8 cellular contexts compared by ENCODE assay signal in the genomic region with DNA sequence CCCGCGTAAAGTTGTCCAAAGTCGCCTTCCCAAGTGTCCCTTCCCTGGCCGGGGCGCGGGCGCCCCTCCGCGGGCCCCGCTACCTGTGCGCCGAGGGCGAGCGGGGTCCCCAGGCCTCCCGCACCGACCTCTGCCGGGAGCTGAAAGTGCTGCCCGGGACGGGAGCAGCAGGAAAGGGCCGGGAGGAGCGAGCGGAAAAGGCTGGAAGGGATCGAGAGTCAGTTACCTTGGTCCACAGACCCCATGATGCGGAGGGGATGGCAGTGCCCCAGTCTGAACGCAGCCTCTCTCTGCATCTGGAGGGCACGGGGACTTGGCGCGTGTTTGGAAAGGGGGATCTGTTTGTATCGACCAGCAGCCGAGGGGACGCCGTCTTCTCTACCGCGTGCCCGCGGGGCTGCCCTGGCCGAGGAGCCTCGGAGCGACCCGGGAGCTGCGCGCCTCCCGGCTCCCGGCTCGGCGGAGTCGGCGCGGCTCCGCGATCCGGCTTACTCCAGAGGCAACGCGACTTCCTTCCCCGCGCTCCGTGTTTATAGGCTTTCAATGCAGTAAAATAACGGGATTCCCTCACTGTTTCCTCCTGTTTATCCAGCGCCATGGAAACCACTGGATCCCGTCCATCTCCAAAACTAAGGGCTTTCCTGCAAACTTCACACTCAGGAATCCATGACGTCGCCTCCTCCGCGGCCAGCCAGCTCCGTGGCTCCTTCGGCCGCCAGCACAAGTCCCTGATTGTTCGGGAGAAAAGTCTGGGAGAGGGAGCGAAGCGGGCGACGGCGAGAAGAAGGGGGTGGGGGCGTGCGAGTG. TPM values are rescaled to one million over a fixed set of nuclear protein-coding genes. Genes with fewer than 3 reads are reported as not detected.
DNase-seq lines count a peak whose midpoint lies in the region; ATAC-seq and TF ChIP-seq lines count a peak whose summit lies in the region.

No MANE protein-coding gene starts in this region.

- H4K91ac ChIP-seq in IMR-90 (ENCODE audit: insufficient read depth, low read depth, low read length) (no peak overlapping the region), mesenchymal stem cell (ENCODE audit: low read length) (no peak overlapping the region)

- WGBS in IMR-90 (ENCODE audit: extremely low coverage in 2 of 2, insufficient read length in 1 of 2), 2 experiments: 1% methylated on average over 28 of the region's 75 CpGs; no CpG with 5 or more reads in 1 of the 2 experiments
- 1% methylated on average over 70 of the region's 75 CpGs for WGBS in mesenchymal stem cell

- H2BK20ac ChIP-seq in IMR-90 (ENCODE audit: low read depth, low read length): 0 out of 2 replicates have a peak overlapping the region, but pooled peaks have one; percentile 6

- no peaks in the 10 kb centered on the region for H3K27me3 ChIP-seq in IMR-90 (ENCODE audit: control insufficient read depth, insufficient read depth, low read length)
- H3K27me3 ChIP-seq in mesenchymal stem cell (ENCODE audit: control insufficient read depth in 1 of 2, insufficient read depth in 1 of 2, low read length in 2 of 2): peaks cover 22 to 23% of the 10 kb centered on the region in 2 experiments
- peaks cover 96% of the 10 kb centered on the region for H3K27me3 ChIP-seq in WERI-Rb-1 (ENCODE audit: insufficient read depth, low read depth, severe bottlenecking)

- TF ChIP-seq POLR2A in IMR-90 (IDR thresholded peaks at IDR 0.05; ENCODE audit: low read depth, low read length): peak; percentile 97

- H3K14ac ChIP-seq in IMR-90 (replicated peaks; ENCODE audit: low read depth, low read length): no peak overlapping the region
- H3K14ac ChIP-seq in mesenchymal stem cell (ENCODE audit: low read length in 2 of 2): no peak overlapping the region

- H3K4me3 Mint-ChIP-seq in Calu3 (ENCODE audit: low read depth, unreplicated experiment): peak overlapping the region; percentile 63
- peak overlapping the region; percentile 49 for H3K4me3 Mint-ChIP-seq in activated CD4-positive, alpha-beta memory T cell treated with anti-CD3 and anti-CD28 coated beads for 36 hours

- H3K4me1 Mint-ChIP-seq in Calu3 (ENCODE audit: low read depth, unreplicated experiment): peaks cover 31% of the 10 kb centered on the region
- peaks cover 20% of the 10 kb centered on the region for H3K4me1 Mint-ChIP-seq in activated CD4-positive, alpha-beta memory T cell treated with anti-CD3 and anti-CD28 coated beads for 36 hours (ENCODE audit: low read depth)

- H2AK9ac ChIP-seq in IMR-90 (replicated peaks; ENCODE audit: low read depth, low read length, poor library complexity): no peak overlapping the region

- TF ChIP-seq CTCF in Calu3 (IDR thresholded peaks at IDR 0.05; ENCODE audit: unreplicated experiment) (no peak), IMR-90 (conservative IDR thresholded peaks at IDR 0.05; ENCODE audit: low read depth, low read length) (peak; percentile 16; the same call in 1 of the 2 replicates), epithelial cell of esophagus (IDR thresholded peaks at IDR 0.05; ENCODE audit: insufficient read depth, low read depth, low read length, missing control alignments) (no peak), WERI-Rb-1 (IDR thresholded peaks at IDR 0.05; ENCODE audit: low read depth, low read length) (no peak)

- H3K4ac ChIP-seq in IMR-90 (ENCODE audit: low read depth, low read length) (peak overlapping the region; percentile 12), mesenchymal stem cell (ENCODE audit: low read depth in 1 of 2, low read length in 2 of 2) (peak overlapping the region in 1 of 2 experiments; percentile 61)

- no peak overlapping the region for H3K18ac ChIP-seq in IMR-90 (ENCODE audit: low read depth, low read length)
- peak overlapping the region; percentile 34 to 58 for H3K18ac ChIP-seq in mesenchymal stem cell (ENCODE audit: low read depth in 1 of 2, low read length in 2 of 2)

- no peaks in the 10 kb centered on the region for H3K9me3 ChIP-seq in IMR-90 (ENCODE audit: control insufficient read depth, insufficient read depth, low read length)
- no peaks in the 10 kb centered on the region for H3K9me3 ChIP-seq in mesenchymal stem cell (ENCODE audit: control insufficient read depth, low read length)
- no peaks in the 10 kb centered on the region for H3K9me3 ChIP-seq in WERI-Rb-1 (ENCODE audit: severe bottlenecking)

- peak overlapping the region; percentile 93 for H2AFZ ChIP-seq in IMR-90 (replicated peaks; ENCODE audit: low read length, poor library complexity)
- H2AFZ ChIP-seq in mesenchymal stem cell (ENCODE audit: low read depth, low read length): peak overlapping the region; percentile 84

- H3K9ac ChIP-seq in IMR-90 (ENCODE audit: low read depth, low read length) (peak overlapping the region; percentile 47; the same call in 1 of the 2 replicates), mesenchymal stem cell (ENCODE audit: low read length) (peak overlapping the region; percentile 97)

- peak overlapping the region in 1 of 2 experiments; percentile 27 for H2BK12ac ChIP-seq in mesenchymal stem cell (ENCODE audit: low read length in 2 of 2)

- peaks cover 59% of the 10 kb centered on the region for H3K27me3 Mint-ChIP-seq in Calu3 (ENCODE audit: unreplicated experiment)
- H3K27me3 Mint-ChIP-seq in activated CD4-positive, alpha-beta memory T cell treated with anti-CD3 and anti-CD28 coated beads for 36 hours: peaks cover 41% of the 10 kb centered on the region

- H3K4me3 ChIP-seq in IMR-90 (ENCODE audit: insufficient read depth, low read depth, low read length) (peak overlapping the region; percentile 54), epithelial cell of esophagus (ENCODE audit: low read length) (no peak overlapping the region), mesenchymal stem cell (ENCODE audit: insufficient read depth in 1 of 2, low read depth in 1 of 2, low read length in 2 of 2) (peak overlapping the region; percentile 50 to 81), WERI-Rb-1 (ENCODE audit: low read depth, low read length) (no peak overlapping the region; the same call in 1 of the 2 replicates)

- POLR2A ChIA-PET in IMR-90 (lab: Charles Lee; ENCODE audit: unreplicated experiment): no interaction called here
- POLR2A ChIA-PET in activated CD4-positive, alpha-beta memory T cell treated with anti-CD3 and anti-CD28 coated beads for 36 hours (lab: Charles Lee): interaction anchor here (1.4 to 2.1 kb wide), 3 partner anchors 21 to 158 kb away, joined by 3 to 9 read pairs (median 4); partner anchors contain the start of gene NFATC2

- no peaks in the 10 kb centered on the region for H3K36me3 Mint-ChIP-seq in Calu3 (ENCODE audit: insufficient read depth, unreplicated experiment)
- H3K36me3 Mint-ChIP-seq in activated CD4-positive, alpha-beta memory T cell treated with anti-CD3 and anti-CD28 coated beads for 36 hours: no peaks in the 10 kb centered on the region

- H3K4me2 ChIP-seq in IMR-90 (ENCODE audit: low read depth, low read length) (peak overlapping the region; percentile 91), mesenchymal stem cell (ENCODE audit: low read length, poor library complexity, severe bottlenecking) (peak overlapping the region; percentile 99)

- H3K36me3 ChIP-seq in IMR-90 (ENCODE audit: control insufficient read depth, insufficient read depth, low read length) (no peaks in the 10 kb centered on the region; the same call in 1 of the 2 replicates), mesenchymal stem cell (ENCODE audit: control insufficient read depth in 1 of 2, insufficient read depth in 2 of 2, low read depth in 1 of 2, low read length in 2 of 2) (no peaks in the 10 kb centered on the region), WERI-Rb-1 (no peaks in the 10 kb centered on the region)

- peak overlapping the region; percentile 21; the same call in 1 of the 2 replicates for H3K27ac ChIP-seq in IMR-90 (ENCODE audit: insufficient read depth, low read length)
- H3K27ac ChIP-seq in mesenchymal stem cell (ENCODE audit: low read length, poor library complexity, severe bottlenecking): no peak overlapping the region
- no peak overlapping the region for H3K27ac ChIP-seq in substantia nigra (ENCODE audit: low read depth, low read length, poor library complexity, severe bottlenecking)
- no peak overlapping the region for H3K27ac ChIP-seq in WERI-Rb-1

- DNase-seq in Calu3: peak; percentile 50
- peak; percentile 95 for DNase-seq in IMR-90
- DNase-seq in activated CD4-positive, alpha-beta memory T cell treated with anti-CD3 and anti-CD28 coated beads for 36 hours: peak; percentile 19
- DNase-seq in epithelial cell of esophagus (ENCODE audit: low read depth): peak; percentile 53
- DNase-seq in mesenchymal stem cell: peak; percentile 98
- DNase-seq in substantia nigra (lab: John Stamatoyannopoulos, UW): peak in 44 of 49 donors; percentile 22 to 79 (median 52)
- DNase-seq in WERI-Rb-1: no peak

- H2AK5ac ChIP-seq in IMR-90 (ENCODE audit: low read depth, low read length): 0 out of 2 replicates have a peak overlapping the region, but pooled peaks have one; percentile 16
- H2AK5ac ChIP-seq in mesenchymal stem cell (ENCODE audit: low read length, severe bottlenecking): no peak overlapping the region

- no peak overlapping the region for H2BK15ac ChIP-seq in IMR-90 (ENCODE audit: low read depth, low read length)
- peak overlapping the region; percentile 75 for H2BK15ac ChIP-seq in mesenchymal stem cell (ENCODE audit: low read depth, poor library complexity, severe bottlenecking)

- peaks cover 4% of the 10 kb centered on the region for H3K9me1 ChIP-seq in IMR-90 (ENCODE audit: insufficient read depth, low read length)

- intact Hi-C loops in Calu3 (cut with micrococcal nuclease; ENCODE audit: unreplicated experiment): no loop called here
- intact Hi-C loops in IMR-90 (cut with micrococcal nuclease): loop anchor here (1.0 to 5.0 kb wide), 5 partner anchors 29 to 116 kb away; no protein-coding TSS in a partner anchor
- intact Hi-C loops in activated CD4-positive, alpha-beta memory T cell treated with anti-CD3 and anti-CD28 coated beads for 36 hours (cut with micrococcal nuclease): no loop called here

- peak; percentile 7; the same call in 1 of the 2 replicates for TF ChIP-seq RAD21 in IMR-90 (IDR thresholded peaks at IDR 0.05; ENCODE audit: low read length)

- dilution Hi-C loops in IMR-90 (cut with HindIII; ENCODE audit: low sequenced_read_pairs, unreplicated experiment): no loop called here

- H3K56ac ChIP-seq in IMR-90 (ENCODE audit: extremely low read depth, insufficient read depth, low read length): peak overlapping the region; percentile 40; the same call in 1 of the 2 replicates

- H3K23ac ChIP-seq in IMR-90 (ENCODE audit: low read depth, low read length) (peak overlapping the region; percentile 93; the same call in 1 of the 2 replicates), mesenchymal stem cell (ENCODE audit: low read length in 2 of 2) (peak overlapping the region in 1 of 2 experiments; percentile 79)

- peak overlapping the region; percentile 31 for H2BK120ac ChIP-seq in IMR-90 (ENCODE audit: low read depth, low read length)
- H2BK120ac ChIP-seq in mesenchymal stem cell (ENCODE audit: low read depth, low read length): peak overlapping the region; percentile 61

- H2BK5ac ChIP-seq in IMR-90 (ENCODE audit: low read depth, low read length, poor library complexity, severe bottlenecking): peak overlapping the region; percentile 12
- no peak overlapping the region for H2BK5ac ChIP-seq in mesenchymal stem cell (ENCODE audit: low read depth, low read length, poor library complexity, severe bottlenecking)

- BruUV-seq in Calu3 (replicated peaks; lab: Mats Ljungman, UMichigan): no TSS peak
- TSS peak; percentile 66 for BruUV-seq in IMR-90 (replicated peaks; lab: Mats Ljungman, UMichigan)

- peak overlapping the region in 1 of 2 experiments; percentile 10; a peak in 1 of 4 replicates for H4K8ac ChIP-seq in IMR-90 (ENCODE audit: low read depth in 2 of 2, low read length in 2 of 2)
- peak overlapping the region; percentile 69 for H4K8ac ChIP-seq in mesenchymal stem cell (ENCODE audit: low read length)

- no peak overlapping the region for H4K5ac ChIP-seq in IMR-90 (ENCODE audit: low read depth, low read length)

- H3K27ac Mint-ChIP-seq in Calu3 (ENCODE audit: unreplicated experiment): peak overlapping the region; percentile 31
- H3K27ac Mint-ChIP-seq in activated CD4-positive, alpha-beta memory T cell treated with anti-CD3 and anti-CD28 coated beads for 36 hours: no peak overlapping the region

- CTCF ChIA-PET in Calu3 (lab: Charles Lee): interaction anchor here (0.5 to 1.4 kb wide), 7 partner anchors 20 to 1967 kb away, joined by 3 to 5 read pairs (median 4); partner anchors contain the start of gene NFATC2
- CTCF ChIA-PET in IMR-90 (lab: Yijun Ruan, JAX): interaction anchor here (1.1 kb wide), 1 partner anchor 32 kb away, joined by 4 read pairs; no protein-coding TSS in a partner anchor
- CTCF ChIA-PET in activated CD4-positive, alpha-beta memory T cell treated with anti-CD3 and anti-CD28 coated beads for 36 hours (lab: Charles Lee): interaction anchor here (0.6 to 1.7 kb wide), 5 partner anchors 60 to 575 kb away, joined by 3 to 5 read pairs (median 3); no protein-coding TSS in a partner anchor

- H3K4me1 ChIP-seq in IMR-90 (ENCODE audit: control insufficient read depth, insufficient read depth, low read length) (peaks cover 12% of the 10 kb centered on the region), mesenchymal stem cell (ENCODE audit: control insufficient read depth, insufficient read depth, low read depth, low read length) (peaks cover 22% of the 10 kb centered on the region)

- in situ Hi-C loops in IMR-90 (cut with MboI; ENCODE audit: low sequenced_read_pairs): no loop called here

- no peaks in the 10 kb centered on the region for H3K9me3 Mint-ChIP-seq in Calu3 (ENCODE audit: low read depth, unreplicated experiment)
- no peaks in the 10 kb centered on the region for H3K9me3 Mint-ChIP-seq in activated CD4-positive, alpha-beta memory T cell treated with anti-CD3 and anti-CD28 coated beads for 36 hours

- peaks cover 7 to 12% of the 10 kb centered on the region in 2 experiments; a peak in 2 of 4 replicates for H3K79me1 ChIP-seq in IMR-90 (ENCODE audit: low read depth in 1 of 2, low read length in 2 of 2)
- no peaks in the 10 kb centered on the region for H3K79me1 ChIP-seq in mesenchymal stem cell (replicated peaks; ENCODE audit: low read length, poor library complexity, severe bottlenecking)

- ATAC-seq in IMR-90 (ENCODE audit: low read depth) (peak; percentile 74), HG02623 (IDR thresholded peaks at IDR 0.05; ENCODE audit: unreplicated experiment) (no peak)

- peaks cover 7% of the 10 kb centered on the region; the same call in 1 of the 2 replicates for H4K20me1 ChIP-seq in IMR-90 (ENCODE audit: insufficient read depth, low read length)

RNA-seq across cellular contexts. Expression of gene NFATC2, which starts 20.0 kb away (rescaled TPM):
- total RNA-seq in Calu3 (2022) (14.2 and 15.8 TPM in 2 replicates), IMR-90 (2012; rRNA removed) (0.18 and 0.28 TPM in 2 replicates)
- polyA plus RNA-seq in IMR-90 (2012; rRNA removed): 0.38 and 0.44 TPM in 2 replicates
- polyA plus RNA-seq in IMR-90 (2012; cell fraction: cytosol; rRNA removed): 0.16 and 0.22 TPM in 2 replicates
- 0.70 and 0.74 TPM in 2 replicates for polyA plus RNA-seq in IMR-90 (2012; cell fraction: nucleus; rRNA removed; ENCODE audit: low replicate concordance)
- total RNA-seq in activated CD4-positive, alpha-beta memory T cell treated with anti-CD3 and anti-CD28 coated beads for 36 hours: 10 to 100 TPM; 35.8 to 36.5 TPM
- polyA plus RNA-seq in mesenchymal stem cell (2013, experiment 1 of 2): 3.8 TPM
- 3.6 TPM for polyA plus RNA-seq in mesenchymal stem cell (2013, experiment 2 of 2)

Comparison
In these comparisons a context has a peak if more than half of its experiments do, and no peak if none do; other contexts are left out.
1. H3K4me3 ChIP-seq: peak in IMR-90 (single experiment) and mesenchymal stem cell (2 of 2); none in epithelial cell of esophagus (single experiment) and WERI-Rb-1 (single experiment).
2. RNA of gene NFATC2, which starts 20.0 kb away (total RNA-seq): 35.8 to 36.5 TPM in activated CD4-positive, alpha-beta memory T cell treated with anti-CD3 and anti-CD28 coated beads for 36 hours and 14.2 to 15.8 TPM in Calu3; 0.18 to 0.28 TPM in IMR-90; every median in the first group is over 10 times any median in the second.